ENCODE assay signal across 2 cellular contexts in the genomic region with DNA sequence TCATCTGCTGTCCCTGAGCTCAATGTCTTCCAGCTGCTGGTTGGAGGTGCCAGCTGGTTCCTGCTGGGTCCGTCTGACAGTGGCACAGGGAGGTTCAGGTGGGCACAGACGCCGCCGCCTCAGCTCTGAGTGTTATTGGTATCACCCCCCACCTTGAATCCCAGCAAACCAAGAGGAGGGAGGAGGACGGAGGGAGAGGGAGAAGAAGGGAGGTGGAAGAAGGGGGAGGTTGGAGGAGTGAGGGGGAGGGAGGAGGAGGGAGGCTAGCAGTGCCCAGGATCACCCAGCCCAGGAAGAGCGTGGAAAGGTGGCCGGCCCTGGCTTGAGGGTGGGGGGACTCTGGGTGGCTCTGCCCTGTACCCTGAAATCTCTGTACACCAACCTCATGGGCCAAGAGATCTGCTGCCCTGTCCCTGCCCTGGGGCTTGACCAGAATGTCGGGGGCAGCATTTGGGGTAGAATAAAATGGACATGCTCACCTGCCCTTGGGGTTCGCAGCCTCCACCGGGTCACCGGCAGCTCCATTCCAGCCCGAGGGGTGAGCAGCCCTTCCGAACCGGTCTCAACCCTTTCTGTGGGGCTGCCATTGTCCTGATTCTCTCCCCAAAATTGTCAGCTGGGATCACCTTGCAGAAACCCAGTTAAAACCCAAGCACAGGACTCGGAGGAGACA.
TF ChIP-seq lines count a peak whose summit lies in the region.

No MANE protein-coding gene starts in this region.

TF ChIP-seq in HepG2, 621 proteins besides CTCF, POLR2A, EP300 and RAD21:
- TF ChIP-seq SOX5 (CRISPR knock-in tag; IDR thresholded peaks at IDR 0.05; ENCODE audit: borderline replicate concordance) (no peak), DMAP1 (CRISPR knock-in tag; IDR thresholded peaks at IDR 0.05) (no peak), TAF15 (IDR thresholded peaks at IDR 0.05; ENCODE audit: low read depth, low read length, poor library complexity, severe bottlenecking) (no peak), HHEX (CRISPR knock-in tag; IDR thresholded peaks at IDR 0.05) (no peak), SRF (IDR thresholded peaks at IDR 0.05; ENCODE audit: low read depth, low read length) (no peak), ZNF639 (CRISPR knock-in tag; conservative IDR thresholded peaks at IDR 0.05) (no peak), GTF2F1 (IDR thresholded peaks at IDR 0.05; ENCODE audit: low read length) (no peak), MIER2 (CRISPR knock-in tag; IDR thresholded peaks at IDR 0.05) (no peak), DBP (CRISPR knock-in tag; IDR thresholded peaks at IDR 0.05; ENCODE audit: not compliant biosample characterization) (no peak)
- TF ChIP-seq, protein P1, sequence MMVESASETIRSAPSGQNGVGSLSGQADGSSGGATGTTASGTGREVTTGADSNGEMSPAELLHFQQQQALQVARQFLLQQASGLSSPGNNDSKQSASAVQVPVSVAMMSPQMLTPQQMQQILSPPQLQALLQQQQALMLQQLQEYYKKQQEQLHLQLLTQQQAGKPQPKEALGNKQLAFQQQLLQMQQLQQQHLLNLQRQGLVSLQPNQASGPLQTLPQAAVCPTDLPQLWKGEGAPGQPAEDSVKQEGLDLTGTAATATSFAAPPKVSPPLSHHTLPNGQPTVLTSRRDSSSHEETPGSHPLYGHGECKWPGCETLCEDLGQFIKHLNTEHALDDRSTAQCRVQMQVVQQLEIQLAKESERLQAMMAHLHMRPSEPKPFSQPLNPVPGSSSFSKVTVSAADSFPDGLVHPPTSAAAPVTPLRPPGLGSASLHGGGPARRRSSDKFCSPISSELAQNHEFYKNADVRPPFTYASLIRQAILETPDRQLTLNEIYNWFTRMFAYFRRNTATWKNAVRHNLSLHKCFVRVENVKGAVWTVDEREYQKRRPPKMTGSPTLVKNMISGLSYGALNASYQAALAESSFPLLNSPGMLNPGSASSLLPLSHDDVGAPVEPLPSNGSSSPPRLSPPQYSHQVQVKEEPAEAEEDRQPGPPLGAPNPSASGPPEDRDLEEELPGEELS (CRISPR knock-in tag; IDR thresholded peaks at IDR 0.05) = no peak
- TF ChIP-seq, protein P2, sequence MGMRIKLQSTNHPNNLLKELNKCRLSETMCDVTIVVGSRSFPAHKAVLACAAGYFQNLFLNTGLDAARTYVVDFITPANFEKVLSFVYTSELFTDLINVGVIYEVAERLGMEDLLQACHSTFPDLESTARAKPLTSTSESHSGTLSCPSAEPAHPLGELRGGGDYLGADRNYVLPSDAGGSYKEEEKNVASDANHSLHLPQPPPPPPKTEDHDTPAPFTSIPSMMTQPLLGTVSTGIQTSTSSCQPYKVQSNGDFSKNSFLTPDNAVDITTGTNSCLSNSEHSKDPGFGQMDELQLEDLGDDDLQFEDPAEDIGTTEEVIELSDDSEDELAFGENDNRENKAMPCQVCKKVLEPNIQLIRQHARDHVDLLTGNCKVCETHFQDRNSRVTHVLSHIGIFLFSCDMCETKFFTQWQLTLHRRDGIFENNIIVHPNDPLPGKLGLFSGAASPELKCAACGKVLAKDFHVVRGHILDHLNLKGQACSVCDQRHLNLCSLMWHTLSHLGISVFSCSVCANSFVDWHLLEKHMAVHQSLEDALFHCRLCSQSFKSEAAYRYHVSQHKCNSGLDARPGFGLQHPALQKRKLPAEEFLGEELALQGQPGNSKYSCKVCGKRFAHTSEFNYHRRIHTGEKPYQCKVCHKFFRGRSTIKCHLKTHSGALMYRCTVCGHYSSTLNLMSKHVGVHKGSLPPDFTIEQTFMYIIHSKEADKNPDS (CRISPR knock-in tag; IDR thresholded peaks at IDR 0.05) = no peak

TF ChIP-seq in GM12891, 5 proteins besides CTCF, POLR2A, EP300 and RAD21:
- TF ChIP-seq SPI1 (IDR thresholded peaks at IDR 0.05; ENCODE audit: low read depth, low read length) (no peak), PAX5 (IDR thresholded peaks at IDR 0.05; ENCODE audit: insufficient read depth, low read length, severe bottlenecking) (no peak), POU2F2 (IDR thresholded peaks at IDR 0.05; ENCODE audit: low read depth, low read length) (no peak), TAF1 (IDR thresholded peaks at IDR 0.05; ENCODE audit: low read depth, low read length) (no peak), POLR2AphosphoS5 (IDR thresholded peaks at IDR 0.05; ENCODE audit: low read depth, low read length) (no peak)
TF ChIP-seq in GM12891: peak in this region for 0.
